Comparison of ENCODE assay signal across 9 cellular contexts in genomic region chr7:34759477-34760125, GRCh38.
DNase-seq lines count a peak whose midpoint lies in the region; ATAC-seq and TF ChIP-seq lines count a peak whose summit lies in the region.
"Had no signal": no experiment of that assay in that cellular context is flagged by ENCODE, and none has a peak within 500 bp of the region (broad histone marks: within the 10 kb centered on the region; RNA-seq: fewer than 3 reads in every experiment).

No MANE protein-coding gene starts in this region.

- intact Hi-C loops in PC-3 (cut with micrococcal nuclease), result loop anchor here (1.0 kb wide), 1 partner anchor 276 kb away; no protein-coding TSS in a partner anchor

- H3F3A ChIP-seq in PC-3 (ENCODE audit: low read length, unreplicated experiment), result no peaks in the 10 kb centered on the region

- no peak overlapping the region for H3K9ac ChIP-seq in PC-3 (ENCODE audit: low read length)
- no peak overlapping the region for H3K9ac ChIP-seq in fibroblast of lung (ENCODE audit: insufficient read depth, low read length)

- no peaks in the 10 kb centered on the region for H3K9me2 ChIP-seq in PC-3 (replicated peaks; ENCODE audit: low read length)

- peak overlapping the region; percentile 57 for H3K4me2 ChIP-seq in PC-3 (ENCODE audit: low read length)
- H3K4me2 ChIP-seq in fibroblast of lung (ENCODE audit: extremely low read depth, insufficient read depth, low read length), result no peak overlapping the region

- H2AFZ ChIP-seq in PC-3 (ENCODE audit: low read length), result peak overlapping the region; percentile 74
- no peak overlapping the region for H2AFZ ChIP-seq in fibroblast of lung (ENCODE audit: low read length)

- H3K36me3 ChIP-seq in PC-3 (ENCODE audit: low read depth, low read length), result no peaks in the 10 kb centered on the region
- H3K36me3 ChIP-seq in fibroblast of lung (ENCODE audit: control insufficient read depth, insufficient read depth, low read length), result no peaks in the 10 kb centered on the region

- H3K27me3 ChIP-seq in PC-3 (ENCODE audit: low read length), result no peaks in the 10 kb centered on the region
- H3K27me3 ChIP-seq in fibroblast of lung (ENCODE audit: control insufficient read depth, insufficient read depth, low read length), result no peaks in the 10 kb centered on the region

- DNase-seq in EH (ENCODE audit: low read depth) (peak; percentile 50), PC-3 (peak; percentile 65), fibroblast of lung (ENCODE audit: low read depth in 2 of 2) (peak; percentile 44 to 54), putamen (ENCODE audit: low spot score) (peak; percentile 23), NCI-H187 treated with DMSO at 0.1 percent for 48 hours (lab: John Stamatoyannopoulos, UW) (no peak)
- DNase-seq in stimulated activated CD4-positive, alpha-beta T cell treated with anti-CD3 and anti-CD28 coated beads, Interleukin-4, amount 100 ng/mL, for 4 hours, result no peak

- H3K4me3 ChIP-seq in PC-3 (ENCODE audit: low read length) (no peak overlapping the region), fibroblast of lung (replicated peaks in 1 of 4; ENCODE audit: control extremely low read depth in 1 of 4, insufficient read depth in 1 of 4, low read depth in 3 of 4, low read length in 4 of 4) (no peak overlapping the region)
- H3K4me3 ChIP-seq: skin epidermis had no signal

- no TSS peak for BruUV-seq in PC-3 (replicated peaks; lab: Mats Ljungman, UMichigan)

- H3K9me3 ChIP-seq in PC-3 (ENCODE audit: low read length) (no peaks in the 10 kb centered on the region), fibroblast of lung (ENCODE audit: control insufficient read depth, insufficient read depth, low read depth, low read length) (no peaks in the 10 kb centered on the region)

- POLR2A ChIA-PET in PC-3 (lab: Charles Lee; ENCODE audit: unreplicated experiment), result no interaction called here

- CTCF ChIA-PET in PC-3 (lab: Charles Lee), result no interaction called here

- H3K4me1 ChIP-seq in PC-3 (ENCODE audit: insufficient read depth, low read length) (peaks cover 9% of the 10 kb centered on the region), fibroblast of lung (ENCODE audit: control insufficient read depth, extremely low read depth, insufficient read depth, low read length) (no peaks in the 10 kb centered on the region)

- peak; percentile 75 for TF ChIP-seq CTCF in PC-3 (conservative IDR thresholded peaks at IDR 0.05; ENCODE audit: low read depth, low read length)
- TF ChIP-seq CTCF in fibroblast of lung (conservative IDR thresholded peaks at IDR 0.05 in 1 of 2, IDR thresholded peaks at IDR 0.05 in 1 of 2; ENCODE audit: low read depth in 1 of 2, low read length in 2 of 2), result peak; percentile 56 to 78

- no peaks in the 10 kb centered on the region for H4K20me1 ChIP-seq in PC-3 (ENCODE audit: low read length)
- no peaks in the 10 kb centered on the region for H4K20me1 ChIP-seq in fibroblast of lung (ENCODE audit: control insufficient read depth, extremely low read depth, insufficient read depth, low read length)

- peak; percentile 59 for ATAC-seq in HG02884 (IDR thresholded peaks at IDR 0.05; ENCODE audit: unreplicated experiment)
- peak; percentile 75 for ATAC-seq in PC-3
- ATAC-seq in activated CD4-positive, CD25-positive, alpha-beta regulatory T cell treated with anti-CD3 and anti-CD28 coated beads, Interleukin-2, amount 50 U/mL, for 24 hours, result no peak

- H3K27ac ChIP-seq in PC-3 (ENCODE audit: low read length) (no peak overlapping the region), fibroblast of lung (ENCODE audit: insufficient read depth, low read length) (no peak overlapping the region)
- H3K27ac ChIP-seq: skin epidermis had no signal

- no peaks in the 10 kb centered on the region for H3K79me2 ChIP-seq in PC-3 (ENCODE audit: low read length)
- H3K79me2 ChIP-seq in fibroblast of lung (ENCODE audit: control insufficient read depth, insufficient read depth, low read length), result no peaks in the 10 kb centered on the region

Comparison
In these comparisons a context has a peak if more than half of its experiments do, and no peak if none do; other contexts are left out.
1. DNase-seq: peak in EH (single experiment), PC-3 (single experiment), fibroblast of lung (2 of 2) and putamen (single experiment); none in stimulated activated CD4-positive, alpha-beta T cell treated with anti-CD3 and anti-CD28 coated beads, Interleukin-4, amount 100 ng/mL, for 4 hours (0 of 2) and NCI-H187 treated with DMSO at 0.1 percent for 48 hours (single experiment).
2. ATAC-seq: peak in HG02884 (single experiment) and PC-3 (single experiment); none in activated CD4-positive, CD25-positive, alpha-beta regulatory T cell treated with anti-CD3 and anti-CD28 coated beads, Interleukin-2, amount 50 U/mL, for 24 hours (0 of 2).